Comparison of ENCODE assay signal across 1 cellular context in the genomic region with DNA sequence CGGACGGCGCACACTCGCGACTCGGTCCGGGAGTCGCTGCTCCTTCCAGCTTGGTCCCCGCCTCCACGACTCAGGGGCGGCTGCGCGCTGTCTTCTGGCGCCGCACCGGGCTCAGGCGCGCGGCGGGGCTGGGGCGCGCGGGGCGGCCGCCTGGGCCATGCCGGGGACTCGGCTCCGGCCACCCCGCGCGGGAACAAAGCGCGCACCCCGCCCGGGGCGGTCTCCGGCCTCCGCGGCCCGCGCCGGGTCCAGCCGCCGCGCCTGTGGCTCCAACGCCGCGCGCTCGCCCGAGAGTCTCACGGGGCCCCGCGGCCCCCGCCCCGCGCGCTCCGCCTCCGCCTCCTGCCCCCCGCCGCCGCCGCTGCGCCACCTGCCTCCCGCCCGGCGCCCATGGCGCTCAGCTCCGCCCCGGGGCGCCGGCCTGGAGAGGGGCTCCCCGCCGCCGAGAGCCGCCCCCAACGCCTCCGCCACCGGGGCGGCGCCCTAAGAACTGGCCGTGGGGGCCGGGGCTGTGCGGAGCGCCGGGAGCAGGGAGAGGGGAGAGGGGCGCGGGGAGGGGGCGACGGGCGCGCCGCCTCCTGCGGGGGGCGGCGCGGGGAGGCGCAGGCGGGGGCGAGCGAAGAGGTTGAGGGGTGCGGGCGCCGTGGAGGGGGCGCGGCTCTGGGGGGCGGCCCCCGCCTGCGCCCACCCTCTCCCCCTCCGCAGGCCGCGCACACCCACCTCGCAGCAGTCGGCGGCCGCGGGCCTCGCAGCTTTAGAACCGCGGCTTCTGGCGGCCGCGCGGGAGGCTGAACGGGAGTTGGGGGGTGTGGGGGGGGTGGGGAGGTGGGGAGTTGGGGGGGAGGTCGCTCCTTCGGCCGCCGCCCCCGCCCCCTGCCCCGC.
TF ChIP-seq lines count a peak whose summit lies in the region.

No MANE protein-coding gene starts in this region.

TF ChIP-seq in SK-N-SH treated with all-trans-retinoic acid at 6 μM for 48 hours, 23 proteins besides CTCF, POLR2A, EP300 and RAD21 (continued from another document):
- TF ChIP-seq GLIS3 (CRISPR knock-in tag; IDR thresholded peaks at IDR 0.05) (no peak), ISL1 (CRISPR knock-in tag; IDR thresholded peaks at IDR 0.05) (no peak), PPARA (CRISPR knock-in tag; IDR thresholded peaks at IDR 0.05; ENCODE audit: borderline replicate concordance) (no peak), CSDC2 (CRISPR knock-in tag; IDR thresholded peaks at IDR 0.05) (no peak), ESRRG (CRISPR knock-in tag; IDR thresholded peaks at IDR 0.05) (no peak)
